Comparison of ENCODE assay signal across 30 cellular contexts in genomic region chr5:949815-950560, GRCh38. TPM values are rescaled to one million over a fixed set of nuclear protein-coding genes. Genes with fewer than 3 reads are reported as not detected.
DNase-seq lines count a peak whose midpoint lies in the region; ATAC-seq, FAIRE-seq and TF ChIP-seq lines count a peak whose summit lies in the region.
"Had no signal": no experiment of that assay in that cellular context is flagged by ENCODE, and none has a peak within 500 bp of the region (broad histone marks: within the 10 kb centered on the region; RNA-seq: fewer than 3 reads in every experiment).

No MANE protein-coding gene starts in this region.

- H3K4me1 Mint-ChIP-seq in progenitor cell of endocrine pancreas (ENCODE audit: low read depth), result peaks cover 8% of the 10 kb centered on the region
- H3K4me1 Mint-ChIP-seq: CD14-positive monocyte; CD8-positive, alpha-beta memory T cell had no signal

- no peak overlapping the region for H3K27ac Mint-ChIP-seq in progenitor cell of endocrine pancreas
- H3K27ac Mint-ChIP-seq: CD14-positive monocyte; CD8-positive, alpha-beta memory T cell; GM23338; H9 had no signal

- no peak for FAIRE-seq in GM12878 (lab: Jason Lieb, UNC)
- FAIRE-seq: GM18507 had no signal

- in situ Hi-C loops in GM12878 (cut with MboI), result no loop called here

- H3K4me2 ChIP-seq in GM12878 (ENCODE audit: control insufficient read depth, insufficient read depth), result no peak overlapping the region
- H3K4me2 ChIP-seq: GM23338, PC-9 had no signal

- H3K9me3 ChIP-seq in GM12878 (replicated peaks; ENCODE audit: control insufficient read depth, insufficient read depth, low read length), result no peaks in the 10 kb centered on the region; the same call in 2 of the 3 replicates
- H3K9me3 ChIP-seq: BE2C had no signal

- TF ChIP-seq EP300 in GM12878 (IDR thresholded peaks at IDR 0.05; ENCODE audit: borderline replicate concordance in 1 of 2, control insufficient read depth in 1 of 2, low read depth in 2 of 2, low read length in 2 of 2), result no peak

- H3K27me3 Mint-ChIP-seq in progenitor cell of endocrine pancreas, result peaks cover 35% of the 10 kb centered on the region

- SMC1A ChIA-PET in GM12878 (lab: Charles Lee; ENCODE audit: uncharacterized antibody, unreplicated experiment), result interaction anchor here (1.9 kb wide), 1 partner anchor 26 kb away, joined by 10 read pairs; no protein-coding TSS in a partner anchor

- ATAC-seq in left ventricle myocardium superior (no peak), GM12878 (peak; percentile 66)
- ATAC-seq: GM23338 had no signal

- H3K36me3 ChIP-seq in GM12878 (ENCODE audit: control insufficient read depth in 2 of 2, insufficient read depth in 2 of 2, low read length in 1 of 2), result no peaks in the 10 kb centered on the region
- H3K36me3 ChIP-seq: BE2C, SJSA1 had no signal

- POLR2A ChIA-PET in GM12878 (lab: Charles Lee), result no interaction called here

- intact Hi-C loops in cardiac septum (cut with DNase I) (no loop called here), left ventricle myocardium superior (cut with micrococcal nuclease) (no loop called here), GM12878 (cut with micrococcal nuclease; ENCODE audit: unreplicated experiment) (no loop called here)

- peaks cover 8% of the 10 kb centered on the region for H3K9me3 Mint-ChIP-seq in progenitor cell of endocrine pancreas (ENCODE audit: low read depth)
- H3K9me3 Mint-ChIP-seq: GM23338 had no signal

- DNase-seq in cardiac septum (ENCODE audit: low spot score), result peak; percentile 60
- no peak for DNase-seq in left ventricle myocardium superior
- DNase-seq in NCI-H69 (lab: John Stamatoyannopoulos, UW), result peak; percentile 52
- DNase-seq in GM12878 (ENCODE audit: low read depth, low spot score), result no peak
- DNase-seq in progenitor cell of endocrine pancreas (ENCODE audit: low spot score, unreplicated experiment), result peak; percentile 5
- no peak for DNase-seq in SW480 (ENCODE audit: low spot score)
- DNase-seq in HuH-7 (ENCODE audit: low spot score), result no peak
- no peak for DNase-seq in NCI-H345 (lab: John Stamatoyannopoulos, UW)
- DNase-seq: 8988T; ACHN; BE2C; CD8-positive, alpha-beta memory T cell; DMS79 treated with DMSO at 0.1 percent for 48 hours; GF-D8; H9; Kasumi-1; NCI-H1092 treated with DMSO at 0.1 percent for 48 hours; NCI-H1436 treated with DMSO at 0.1 percent for 48 hours; NCI-H2029; NCI-H510A; NCI-H82; NK-92 treated with Interleukin-12 subunit alpha and Interleukin-12 subunit beta, amount 100 ng/mL, for 24 hours; PC-9; Right ventricle myocardium superior; T-helper 1 cell had no signal

- BruUV-seq in GM12878 (replicated peaks; lab: Mats Ljungman, UMichigan), result no TSS peak

- no peak overlapping the region for H2AFZ ChIP-seq in GM12878 (ENCODE audit: control insufficient read depth, low read depth, low read length)
- H2AFZ ChIP-seq: GM23338, PC-9 had no signal

- no peak overlapping the region for H3K9ac ChIP-seq in GM12878 (ENCODE audit: control insufficient read depth, insufficient read depth, low read length)

- H3K4me1 ChIP-seq in GM12878 (ENCODE audit: control insufficient read depth, insufficient read depth, low read length), result no peaks in the 10 kb centered on the region; the same call in 1 of the 2 replicates
- H3K4me1 ChIP-seq: SJSA1 had no signal

- peaks cover 3 to 5% of the 10 kb centered on the region in 2 experiments; a peak in 2 of 4 replicates for H3K27me3 ChIP-seq in GM12878 (replicated peaks in 1 of 2; ENCODE audit: control insufficient read depth in 2 of 2, insufficient read depth in 2 of 2, low read length in 1 of 2)
- H3K27me3 ChIP-seq: BE2C had no signal

- peaks cover 1% of the 10 kb centered on the region for H3K36me3 Mint-ChIP-seq in progenitor cell of endocrine pancreas (ENCODE audit: insufficient read depth)
- H3K36me3 Mint-ChIP-seq: CD14-positive monocyte; CD8-positive, alpha-beta memory T cell had no signal

- H4K20me1 ChIP-seq in GM12878 (ENCODE audit: control insufficient read depth, insufficient read depth), result no peaks in the 10 kb centered on the region

- H3K4me3 ChIP-seq in GM12878, result no peak overlapping the region
- H3K4me3 ChIP-seq: GM23338, PC-9, SJSA1 had no signal

- H3K79me2 ChIP-seq in GM12878 (ENCODE audit: control insufficient read depth, insufficient read depth, low read length), result no peaks in the 10 kb centered on the region

- RAD21 ChIA-PET in GM12878 (lab: Charles Lee; ENCODE audit: unreplicated experiment), result interaction anchor here (1.1 kb wide), 1 partner anchor 26 kb away, joined by 3 read pairs; no protein-coding TSS in a partner anchor

- no peak overlapping the region for H3K4me3 Mint-ChIP-seq in progenitor cell of endocrine pancreas (ENCODE audit: low read depth)
- H3K4me3 Mint-ChIP-seq: CD14-positive monocyte; CD8-positive, alpha-beta memory T cell; GM23338; H9 had no signal

- CTCF ChIA-PET in GM12878 (lab: Yijun Ruan, JAX), result interaction anchor here (0.9 to 1.8 kb wide), 6 partner anchors 15 to 224 kb away, joined by 3 to 6 read pairs (median 4); no protein-coding TSS in a partner anchor

- no peak overlapping the region for H3K27ac ChIP-seq in GM12878 (ENCODE audit: control insufficient read depth, insufficient read depth)
- H3K27ac ChIP-seq: HL-60, PC-9, SJSA1 had no signal

- no peak for TF ChIP-seq RAD21 in GM12878 (IDR thresholded peaks at IDR 0.05; ENCODE audit: insufficient read depth, low read depth, low read length)

- 30% methylated on average over 17 of the region's 17 CpGs for WGBS in GM12878 (ENCODE audit: insufficient coverage, insufficient replicate concordance, low lambda C conversion rate, missing lambda C conversion rate)

- TF ChIP-seq POLR2A in GM12878 (IDR thresholded peaks at IDR 0.05; ENCODE audit: low read depth, low read length), result no peak

- TF ChIP-seq CTCF in GM12878 (IDR thresholded peaks at IDR 0.05 in 2 of 3, conservative IDR thresholded peaks at IDR 0.05 in 1 of 3; ENCODE audit: control insufficient read depth in 2 of 3, extremely low read depth in 1 of 3, insufficient read depth in 1 of 3, low read depth in 3 of 3, low read length in 3 of 3), result no peak
- TF ChIP-seq CTCF in progenitor cell of endocrine pancreas (IDR thresholded peaks at IDR 0.05; ENCODE audit: unreplicated experiment), result no peak

RNA-seq across cellular contexts. Expression of gene TRIP13, which starts 57.3 kb away (rescaled TPM):
- total RNA-seq in cardiac septum (0.57 TPM), left ventricle myocardium superior (0.32 TPM), GM12878 (2014; rRNA removed) (32.9 and 33.0 TPM in 2 replicates), GM12878 (2014; rRNA removed; fragmentation: Illumina TruSeq; extraction: Trizol) (23.9 and 25.0 TPM in 2 replicates), GM12878 (2021) (21.9 and 27.9 TPM in 2 replicates), progenitor cell of endocrine pancreas (11.9 and 13.5 TPM in 2 replicates)
- total RNA-seq in GM12878 (2013; cell fraction: nucleolus; rRNA removed), result 11.4 and 15.2 TPM in 2 replicates
- polyA plus RNA-seq in GM12878 (2011; ENCODE audit: low read depth), result 7.7 TPM
- polyA plus RNA-seq in GM12878 (2011; rRNA removed) (37.6 and 40.8 TPM in 2 replicates), GM12878 (2014; fragmentation: Illumina TruSeq; extraction: Trizol) (31.6 and 32.5 TPM in 2 replicates), GM12878 (2014; fragmentation: Nextera tagmentation; extraction: Ambion mirVana) (10 to 100 TPM; 15.1 to 20.5 TPM), GM12878 (2014; rRNA removed) (32.7 and 36.4 TPM in 2 replicates), GM12878 (2016; fragmentation: Nextera tagmentation; extraction: Ambion mirVana) (10 to 100 TPM; 62.3 to 64.9 TPM)
- polyA plus RNA-seq in GM12878 (2011; cell fraction: cytosol; rRNA removed), result 22.8 and 25.4 TPM in 2 replicates
- 33.0 and 37.2 TPM in 2 replicates for polyA plus RNA-seq in GM12878 (2011; cell fraction: nucleus; rRNA removed)
- polyA plus RNA-seq in GM12878 (2012), result 9.8 and 10.6 TPM in 2 replicates
- 17.2 and 23.7 TPM in 2 replicates for polyA minus RNA-seq in GM12878 (2011; rRNA and poly(A)+ RNA removed)
- polyA minus RNA-seq in GM12878 (2011; cell fraction: cytosol; rRNA and poly(A)+ RNA removed), result 10.9 and 16.4 TPM in 2 replicates
- 6.8 and 9.8 TPM in 2 replicates for polyA minus RNA-seq in GM12878 (2011; cell fraction: nucleus; rRNA and poly(A)+ RNA removed)

RNA-seq across cellular contexts. Expression of gene BRD9, which starts 57.4 kb away (rescaled TPM):
- total RNA-seq in cardiac septum (25.9 TPM), left ventricle myocardium superior (26.1 TPM), GM12878 (2014; rRNA removed) (41.5 and 41.9 TPM in 2 replicates), GM12878 (2014; rRNA removed; fragmentation: Illumina TruSeq; extraction: Trizol) (27.8 and 28.9 TPM in 2 replicates), GM12878 (2021) (44.5 and 48.6 TPM in 2 replicates), progenitor cell of endocrine pancreas (69.0 and 69.2 TPM in 2 replicates)
- total RNA-seq in GM12878 (2013; cell fraction: nucleolus; rRNA removed), result 134 and 146 TPM in 2 replicates
- polyA plus RNA-seq in GM12878 (2011; ENCODE audit: low read depth), result 19.5 TPM
- polyA plus RNA-seq in GM12878 (2011; rRNA removed) (9.6 and 13.1 TPM in 2 replicates), GM12878 (2014; fragmentation: Illumina TruSeq; extraction: Trizol) (35.9 and 37.5 TPM in 2 replicates), GM12878 (2014; fragmentation: Nextera tagmentation; extraction: Ambion mirVana) (1 to 10 TPM; 2.0 to 4.7 TPM), GM12878 (2014; rRNA removed) (40.7 and 46.2 TPM in 2 replicates), GM12878 (2016; fragmentation: Nextera tagmentation; extraction: Ambion mirVana) (10 to 100 TPM; 29.1 to 35.7 TPM)
- polyA plus RNA-seq in GM12878 (2011; cell fraction: cytosol; rRNA removed), result 14.2 and 15.7 TPM in 2 replicates
- 99.1 and 133 TPM in 2 replicates for polyA plus RNA-seq in GM12878 (2011; cell fraction: nucleus; rRNA removed)
- polyA plus RNA-seq in GM12878 (2012), result 28.2 and 28.8 TPM in 2 replicates
- polyA minus RNA-seq in GM12878 (2011; rRNA and poly(A)+ RNA removed), result 20.3 and 22.2 TPM in 2 replicates
- polyA minus RNA-seq in GM12878 (2011; cell fraction: cytosol; rRNA and poly(A)+ RNA removed), result 7.1 and 7.3 TPM in 2 replicates
- polyA minus RNA-seq in GM12878 (2011; cell fraction: nucleus; rRNA and poly(A)+ RNA removed), result 33.6 and 52.0 TPM in 2 replicates

RNA-seq across cellular contexts. Expression of gene NKD2, which starts 58.6 kb away (rescaled TPM):
- total RNA-seq in cardiac septum (3.6 TPM), left ventricle myocardium superior (3.4 TPM), GM12878 (2014; rRNA removed) (not detected in 2 replicates), GM12878 (2014; rRNA removed; fragmentation: Illumina TruSeq; extraction: Trizol) (not detected in 2 replicates), GM12878 (2021) (0.13 and 0.26 TPM in 2 replicates), progenitor cell of endocrine pancreas (23.9 and 28.3 TPM in 2 replicates)
- 0.54 and 1.0 TPM in 2 replicates for total RNA-seq in GM12878 (2013; cell fraction: nucleolus; rRNA removed)
- polyA plus RNA-seq in GM12878 (2011; ENCODE audit: low read depth), result 0.18 TPM
- polyA plus RNA-seq in GM12878 (2011; rRNA removed) (not detected in 2 replicates), GM12878 (2014; fragmentation: Illumina TruSeq; extraction: Trizol) (not detected in 2 replicates), GM12878 (2014; fragmentation: Nextera tagmentation; extraction: Ambion mirVana) (not detected), GM12878 (2014; rRNA removed) (0.13 TPM in 1 of 2 replicates, not detected in the other), GM12878 (2016; fragmentation: Nextera tagmentation; extraction: Ambion mirVana) (under 1 TPM; 0.20 to 0.83 TPM)
- not detected in 2 replicates for polyA plus RNA-seq in GM12878 (2011; cell fraction: cytosol; rRNA removed)
- polyA plus RNA-seq in GM12878 (2011; cell fraction: nucleus; rRNA removed), result not detected in 2 replicates
- 0.67 and 0.89 TPM in 2 replicates for polyA plus RNA-seq in GM12878 (2012)
- polyA minus RNA-seq in GM12878 (2011; rRNA and poly(A)+ RNA removed), result not detected in 2 replicates
- not detected in 2 replicates for polyA minus RNA-seq in GM12878 (2011; cell fraction: cytosol; rRNA and poly(A)+ RNA removed)
- not detected in 2 replicates for polyA minus RNA-seq in GM12878 (2011; cell fraction: nucleus; rRNA and poly(A)+ RNA removed)
- polyA plus RNA-seq: CD14-positive monocyte; CD8-positive, alpha-beta memory T cell had no signal

Comparison
In these comparisons a context has a peak if more than half of its experiments do, and no peak if none do; other contexts are left out.
1. DNase-seq: peak in cardiac septum (single experiment), NCI-H69 (single experiment) and progenitor cell of endocrine pancreas (single experiment); none in left ventricle myocardium superior (single experiment), GM12878 (single experiment), SW480 (single experiment), HuH-7 (single experiment) and NCI-H345 (single experiment).